In genomic region chr1:223328566-223328965, GRCh38 we compare ENCODE assay signal across 15 cellular contexts. TPM values are rescaled to one million over a fixed set of nuclear protein-coding genes. Genes with fewer than 3 reads are reported as not detected.
A peak's percentile ranks its signal among the peaks of the same experiment; 100 is the strongest.
DNase-seq lines count a peak whose midpoint lies in the region; ATAC-seq, FAIRE-seq and TF ChIP-seq lines count a peak whose summit lies in the region.
"Had no signal": no experiment of that assay in that cellular context is flagged by ENCODE, and none has a peak within 500 bp of the region (broad histone marks: within the 10 kb centered on the region; RNA-seq: fewer than 3 reads in every experiment).

No MANE protein-coding gene starts in this region.

- no peak for TF ChIP-seq CTCF in HEK293 (tag by site-specific recombination; IDR thresholded peaks at IDR 0.05)
- no peak for TF ChIP-seq CTCF in K562 (IDR thresholded peaks at IDR 0.05 in 2 of 3, conservative IDR thresholded peaks at IDR 0.05 in 1 of 3; ENCODE audit: insufficient read depth in 2 of 3, low read depth in 1 of 3, low read length in 3 of 3)
- no peak for TF ChIP-seq CTCF in esophagus squamous epithelium (IDR thresholded peaks at IDR 0.05)
- TF ChIP-seq CTCF in parathyroid adenoma (IDR thresholded peaks at IDR 0.05), result no peak
- no peak for TF ChIP-seq CTCF in foreskin fibroblast (IDR thresholded peaks at IDR 0.05; ENCODE audit: low read depth, low read length)

- H3K4me1 ChIP-seq in HEK293 (ENCODE audit: control insufficient read depth, insufficient read depth, low read length), result no peaks in the 10 kb centered on the region
- no peaks in the 10 kb centered on the region; a peak in 1 of 5 replicates for H3K4me1 ChIP-seq in K562 (replicated peaks in 1 of 2; ENCODE audit: control insufficient read depth in 2 of 2, insufficient read depth in 2 of 2, low read length in 2 of 2)
- H3K4me1 ChIP-seq in esophagus squamous epithelium, result peaks cover 6 to 57% (median 12%) of the 10 kb centered on the region in 3 donors
- H3K4me1 ChIP-seq in parathyroid adenoma, result peaks cover 20% of the 10 kb centered on the region
- H3K4me1 ChIP-seq: BE2C had no signal

- no peak overlapping the region for H3K4me3 ChIP-seq in HEK293 (ENCODE audit: low read depth, low read length)
- H3K4me3 ChIP-seq in K562, result no peak overlapping the region
- no peak overlapping the region for H3K4me3 ChIP-seq in esophagus squamous epithelium
- H3K4me3 ChIP-seq in parathyroid adenoma (ENCODE audit: low read depth, low read length), result no peak overlapping the region
- no peak overlapping the region for H3K4me3 ChIP-seq in foreskin fibroblast (ENCODE audit: low read depth in 1 of 2, low read length in 2 of 2)

- H3K9me3 ChIP-seq in HEK293 (ENCODE audit: control insufficient read depth, insufficient read depth, low read depth, low read length) (no peaks in the 10 kb centered on the region), K562 (replicated peaks; ENCODE audit: control insufficient read depth, insufficient read depth, low read depth, low read length) (no peaks in the 10 kb centered on the region), esophagus squamous epithelium (no peaks in the 10 kb centered on the region), parathyroid adenoma (ENCODE audit: control insufficient read depth, low read length) (no peaks in the 10 kb centered on the region)
- H3K9me3 ChIP-seq: BE2C had no signal

- no peak for TF ChIP-seq POLR2A in K562 (conservative IDR thresholded peaks at IDR 0.05)
- TF ChIP-seq POLR2A in esophagus squamous epithelium (IDR thresholded peaks at IDR 0.05), result no peak

- H2AFZ ChIP-seq in K562 (ENCODE audit: low read depth, low read length) (no peak overlapping the region), parathyroid adenoma (no peak overlapping the region)

- POLR2A ChIA-PET in HEK293 (lab: Yijun Ruan, JAX), result no interaction called here
- POLR2A ChIA-PET in K562 (lab: Yijun Ruan, JAX), result interaction anchor here (1.1 kb wide), 1 partner anchor 8 kb away, joined by 3 read pairs; no protein-coding TSS in a partner anchor

- intact Hi-C loops in K562 (cut with micrococcal nuclease), result no loop called here
- intact Hi-C loops in esophagus squamous epithelium (cut with DNase I), result no loop called here

- FAIRE-seq in K562 (lab: Jason Lieb, UNC), result no peak
- FAIRE-seq: A204.1 had no signal

- ATAC-seq in K562 (no peak), GM19023 (IDR thresholded peaks at IDR 0.05; ENCODE audit: unreplicated experiment) (no peak)

- H3K27ac ChIP-seq in HEK293 (ENCODE audit: extremely low read depth, low read depth, low read length) (no peak overlapping the region), K562 (ENCODE audit: extremely low read depth, low read depth, low read length) (no peak overlapping the region), esophagus squamous epithelium (peak overlapping the region; percentile 54 to 83 (median 68)), parathyroid adenoma (peak overlapping the region; percentile 36)
- H3K27ac ChIP-seq: C4-2B, HL-60 had no signal

- WGBS in K562 (ENCODE audit: insufficient coverage, low coverage, missing lambda C conversion rate), result 2% methylated on average over 4 of the region's 4 CpGs
- WGBS in esophagus squamous epithelium, 2 donors, result 48 to 54% methylated on average over 4 of the region's 4 CpGs

- H3K36me3 ChIP-seq in HEK293 (ENCODE audit: control insufficient read depth in 2 of 2, insufficient read depth in 1 of 2, low read length in 2 of 2) (no peaks in the 10 kb centered on the region), K562 (ENCODE audit: control insufficient read depth, insufficient read depth, low read length) (no peaks in the 10 kb centered on the region), esophagus squamous epithelium (no peaks in the 10 kb centered on the region), parathyroid adenoma (ENCODE audit: control insufficient read depth, insufficient read depth, low read length) (no peaks in the 10 kb centered on the region)
- H3K36me3 ChIP-seq: BE2C had no signal

- H3K79me2 ChIP-seq in K562 (ENCODE audit: control insufficient read depth, insufficient read depth, low read length), result no peaks in the 10 kb centered on the region
- no peaks in the 10 kb centered on the region for H3K79me2 ChIP-seq in parathyroid adenoma

- TF ChIP-seq RAD21 in K562 (CRISPR knock-in tag; conservative IDR thresholded peaks at IDR 0.05 in 1 of 2, IDR thresholded peaks at IDR 0.05 in 1 of 2), result no peak

- H3K27me3 ChIP-seq in K562 (ENCODE audit: control insufficient read depth in 2 of 2, insufficient read depth in 2 of 2, low read length in 2 of 2) (peaks cover 8 to 22% of the 10 kb centered on the region in 2 experiments; a peak in 4 of 5 replicates), esophagus squamous epithelium (no peaks in the 10 kb centered on the region), parathyroid adenoma (ENCODE audit: control insufficient read depth, insufficient read depth, low read length) (no peaks in the 10 kb centered on the region)
- H3K27me3 ChIP-seq: BE2C had no signal

- H3K9ac ChIP-seq in K562 (ENCODE audit: insufficient read depth in 1 of 2, low read depth in 2 of 2, low read length in 2 of 2) (no peak overlapping the region), parathyroid adenoma (no peak overlapping the region)

- in situ Hi-C loops in K562 (cut with MboI), result no loop called here

- CTCF ChIA-PET in HEK293 (lab: Yijun Ruan, JAX) (interaction anchor here (0.7 to 1.2 kb wide), 5 partner anchors 8 to 300 kb away, joined by 3 to 4 read pairs (median 3); no protein-coding TSS in a partner anchor), K562 (lab: Yijun Ruan, JAX; ENCODE audit: low intra/inter-chr PET ratio) (no interaction called here)

- no peaks in the 10 kb centered on the region for H4K20me1 ChIP-seq in K562 (replicated peaks; ENCODE audit: control insufficient read depth, insufficient read depth, low read length)

- H3K4me2 ChIP-seq in K562 (ENCODE audit: insufficient read depth, low read length) (no peak overlapping the region), parathyroid adenoma (ENCODE audit: low read length) (no peak overlapping the region)

- H3K9me1 ChIP-seq in K562 (ENCODE audit: control insufficient read depth, insufficient read depth, low read length), result no peaks in the 10 kb centered on the region

- BruUV-seq in K562 (replicated peaks; lab: Mats Ljungman, UMichigan), result no TSS peak

- DNase-seq in K562 (ENCODE audit: extremely low read depth in 1 of 4, low spot score in 3 of 4) (no peak), esophagus squamous epithelium (lab: John Stamatoyannopoulos, UW) (no peak), AG08395 (ENCODE audit: low spot score) (no peak), foreskin fibroblast (no peak)
- DNase-seq: BE2C; CD4-positive, alpha-beta memory T cell; DND-41; GDM1; HCEC 1CT had no signal

- no peak for TF ChIP-seq EP300 in K562 (IDR thresholded peaks at IDR 0.05; ENCODE audit: low read length)

TF ChIP-seq in HEK293, 187 proteins besides CTCF, POLR2A, EP300 and RAD21:
- peak; percentile 8; the same call in 1 of the 2 replicates for TF ChIP-seq ZIC2 (tag by site-specific recombination; IDR thresholded peaks at IDR 0.05)
- no peak for TF ChIP-seq ZSCAN16 (tag by site-specific recombination; IDR thresholded peaks at IDR 0.05)
- TF ChIP-seq ZNF362 (tag by site-specific recombination; IDR thresholded peaks at IDR 0.05), result no peak
- no peak for TF ChIP-seq KLF10 (tag by site-specific recombination; IDR thresholded peaks at IDR 0.05)
TF ChIP-seq in HEK293: peak in this region for 1.

TF ChIP-seq in K562, 482 proteins besides CTCF, POLR2A, EP300 and RAD21:
- TF ChIP-seq MYNN (IDR thresholded peaks at IDR 0.05), result no peak
- peak; percentile 42; the same call in 1 of the 2 replicates for TF ChIP-seq MYNN (CRISPR knock-in tag; IDR thresholded peaks at IDR 0.05)
- no peak for TF ChIP-seq RFX7 (CRISPR knock-in tag; IDR thresholded peaks at IDR 0.05)
- TF ChIP-seq CBX3 (IDR thresholded peaks at IDR 0.05; ENCODE audit: borderline replicate concordance in 1 of 2, low read length in 2 of 2), result no peak
- TF ChIP-seq SAP30 (IDR thresholded peaks at IDR 0.05; ENCODE audit: borderline replicate concordance, insufficient read depth, low read depth, low read length, poor library complexity, severe bottlenecking), result no peak

RNA-seq across cellular contexts. Expression of gene SUSD4, which starts 35.4 kb away (rescaled TPM):
- total RNA-seq in K562 (2011; cell fraction: chromatin; rRNA removed; ENCODE audit: low replicate concordance), result 0.16 and 0.97 TPM in 2 replicates
- total RNA-seq in K562 (2011; cell fraction: nucleolus; rRNA removed), result 0.26 and 0.67 TPM in 2 replicates
- 0.23 and 1.1 TPM in 2 replicates for total RNA-seq in K562 (2011; cell fraction: nucleoplasm; rRNA removed)
- total RNA-seq in K562 (2014; rRNA removed) (not detected in 2 replicates), K562 (2014; rRNA removed; fragmentation: Illumina TruSeq; extraction: Trizol) (not detected in 2 replicates), K562 (2015; rRNA removed; fragmentation: Illumina TruSeq; extraction: Trizol) (not detected in 2 replicates), K562 (2021) (0.09 TPM in 1 of 2 replicates, not detected in the other), esophagus squamous epithelium (10 to 100 TPM; 42.7 to 50.6 (median 46.5) TPM)
- polyA plus RNA-seq in K562 (2011; rRNA removed) (0.15 and 1.7 TPM in 2 replicates), K562 (2014; fragmentation: Illumina TruSeq; extraction: Trizol) (0.06 and 0.07 TPM in 2 replicates), K562 (2014; fragmentation: Nextera tagmentation; extraction: Ambion mirVana) (under 1 TPM in 1 of 2 experiments, not detected in 1; 0.06 TPM), K562 (2014; rRNA removed) (0.16 TPM in 1 of 2 replicates, not detected in the other)
- 0.10 and 1.3 TPM in 2 replicates for polyA plus RNA-seq in K562 (2011; cell fraction: cytosol; rRNA removed)
- polyA plus RNA-seq in K562 (2011; cell fraction: nucleus; rRNA removed), result 0.95 and 3.8 TPM in 2 replicates
- polyA plus RNA-seq in K562 (2012), result 0.14 and 0.26 TPM in 2 replicates
- polyA minus RNA-seq in K562 (2011; rRNA and poly(A)+ RNA removed), result 1.0 TPM in 1 of 2 replicates, not detected in the other
- polyA minus RNA-seq in K562 (2011; cell fraction: cytosol; rRNA and poly(A)+ RNA removed), result 0.38 TPM in 1 of 2 replicates, not detected in the other
- 0.89 and 0.94 TPM in 2 replicates for polyA minus RNA-seq in K562 (2011; cell fraction: nucleus; rRNA and poly(A)+ RNA removed)

Comparison
In these comparisons a context has a peak if more than half of its experiments do, and no peak if none do; other contexts are left out.
1. H3K27ac ChIP-seq: peak in esophagus squamous epithelium (4 of 4) and parathyroid adenoma (single experiment); none in HEK293 (single experiment) and K562 (single experiment).
2. RNA of gene SUSD4, which starts 35.4 kb away (total RNA-seq): 42.7 to 50.6 TPM in esophagus squamous epithelium; 0.09 to 1.1 TPM in K562; every median in the first group is over 10 times any median in the second.